In the genomic region with DNA sequence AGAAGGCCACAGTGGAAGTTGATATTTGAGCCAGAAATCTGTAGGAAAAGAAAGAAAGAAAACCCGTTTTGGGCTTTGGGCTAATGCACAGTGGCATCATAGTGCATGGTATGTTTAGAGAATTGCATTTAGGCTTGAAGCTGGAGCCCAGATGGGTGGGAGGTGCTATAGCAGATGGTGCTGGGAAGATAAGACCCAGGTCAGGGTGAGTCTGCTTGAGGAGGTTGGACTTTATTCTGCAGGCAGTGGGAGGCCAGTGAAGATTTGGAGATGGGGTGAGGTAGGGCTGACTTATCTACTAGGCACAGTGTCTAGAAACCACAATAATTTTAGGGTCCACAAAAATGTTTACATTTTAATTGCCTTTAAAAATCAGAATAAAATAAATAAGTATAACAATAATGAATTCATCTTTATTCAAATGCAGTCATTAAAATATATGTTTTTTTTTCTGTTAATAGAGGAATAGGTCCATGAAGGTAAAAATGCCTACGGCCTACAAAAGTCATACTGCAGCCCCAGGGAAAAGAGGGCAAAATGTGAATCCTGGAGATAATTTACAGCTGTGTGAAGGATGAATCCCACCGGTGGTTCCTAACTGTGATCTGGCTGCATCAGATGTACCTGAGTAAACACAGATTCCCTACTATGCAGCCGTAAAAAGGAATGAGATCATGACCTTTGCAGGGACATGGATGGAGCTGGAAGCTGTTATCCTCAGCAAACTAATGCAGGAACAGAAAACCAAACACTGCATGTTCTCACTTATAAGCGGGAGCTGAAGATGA, we compare ENCODE assay signal across 1 cellular context.
TF ChIP-seq lines count a peak whose summit lies in the region.

No MANE protein-coding gene starts in this region.

TF ChIP-seq in K562, 482 proteins besides CTCF, POLR2A, EP300 and RAD21 (continued from another document and continues in another):
- TF ChIP-seq ZNF75A (CRISPR knock-in tag; IDR thresholded peaks at IDR 0.05), result no peak
- TF ChIP-seq, protein P1, sequence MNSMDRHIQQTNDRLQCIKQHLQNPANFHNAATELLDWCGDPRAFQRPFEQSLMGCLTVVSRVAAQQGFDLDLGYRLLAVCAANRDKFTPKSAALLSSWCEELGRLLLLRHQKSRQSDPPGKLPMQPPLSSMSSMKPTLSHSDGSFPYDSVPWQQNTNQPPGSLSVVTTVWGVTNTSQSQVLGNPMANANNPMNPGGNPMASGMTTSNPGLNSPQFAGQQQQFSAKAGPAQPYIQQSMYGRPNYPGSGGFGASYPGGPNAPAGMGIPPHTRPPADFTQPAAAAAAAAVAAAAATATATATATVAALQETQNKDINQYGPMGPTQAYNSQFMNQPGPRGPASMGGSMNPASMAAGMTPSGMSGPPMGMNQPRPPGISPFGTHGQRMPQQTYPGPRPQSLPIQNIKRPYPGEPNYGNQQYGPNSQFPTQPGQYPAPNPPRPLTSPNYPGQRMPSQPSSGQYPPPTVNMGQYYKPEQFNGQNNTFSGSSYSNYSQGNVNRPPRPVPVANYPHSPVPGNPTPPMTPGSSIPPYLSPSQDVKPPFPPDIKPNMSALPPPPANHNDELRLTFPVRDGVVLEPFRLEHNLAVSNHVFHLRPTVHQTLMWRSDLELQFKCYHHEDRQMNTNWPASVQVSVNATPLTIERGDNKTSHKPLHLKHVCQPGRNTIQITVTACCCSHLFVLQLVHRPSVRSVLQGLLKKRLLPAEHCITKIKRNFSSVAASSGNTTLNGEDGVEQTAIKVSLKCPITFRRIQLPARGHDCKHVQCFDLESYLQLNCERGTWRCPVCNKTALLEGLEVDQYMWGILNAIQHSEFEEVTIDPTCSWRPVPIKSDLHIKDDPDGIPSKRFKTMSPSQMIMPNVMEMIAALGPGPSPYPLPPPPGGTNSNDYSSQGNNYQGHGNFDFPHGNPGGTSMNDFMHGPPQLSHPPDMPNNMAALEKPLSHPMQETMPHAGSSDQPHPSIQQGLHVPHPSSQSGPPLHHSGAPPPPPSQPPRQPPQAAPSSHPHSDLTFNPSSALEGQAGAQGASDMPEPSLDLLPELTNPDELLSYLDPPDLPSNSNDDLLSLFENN (IDR thresholded peaks at IDR 0.05; ENCODE audit: low read depth in 2 of 2, low read length in 2 of 2), result peak in 1 of 2 experiments; percentile 78; a peak in 2 of 4 replicates
- TF ChIP-seq, protein P2, sequence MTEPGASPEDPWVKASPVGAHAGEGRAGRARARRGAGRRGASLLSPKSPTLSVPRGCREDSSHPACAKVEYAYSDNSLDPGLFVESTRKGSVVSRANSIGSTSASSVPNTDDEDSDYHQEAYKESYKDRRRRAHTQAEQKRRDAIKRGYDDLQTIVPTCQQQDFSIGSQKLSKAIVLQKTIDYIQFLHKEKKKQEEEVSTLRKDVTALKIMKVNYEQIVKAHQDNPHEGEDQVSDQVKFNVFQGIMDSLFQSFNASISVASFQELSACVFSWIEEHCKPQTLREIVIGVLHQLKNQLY (CRISPR knock-in tag; conservative IDR thresholded peaks at IDR 0.05), result no peak
- peak; percentile 64 for TF ChIP-seq DACH1 (IDR thresholded peaks at IDR 0.05; ENCODE audit: partially characterized antibody)
- TF ChIP-seq, protein P3, sequence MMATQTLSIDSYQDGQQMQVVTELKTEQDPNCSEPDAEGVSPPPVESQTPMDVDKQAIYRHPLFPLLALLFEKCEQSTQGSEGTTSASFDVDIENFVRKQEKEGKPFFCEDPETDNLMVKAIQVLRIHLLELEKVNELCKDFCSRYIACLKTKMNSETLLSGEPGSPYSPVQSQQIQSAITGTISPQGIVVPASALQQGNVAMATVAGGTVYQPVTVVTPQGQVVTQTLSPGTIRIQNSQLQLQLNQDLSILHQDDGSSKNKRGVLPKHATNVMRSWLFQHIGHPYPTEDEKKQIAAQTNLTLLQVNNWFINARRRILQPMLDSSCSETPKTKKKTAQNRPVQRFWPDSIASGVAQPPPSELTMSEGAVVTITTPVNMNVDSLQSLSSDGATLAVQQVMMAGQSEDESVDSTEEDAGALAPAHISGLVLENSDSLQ (IDR thresholded peaks at IDR 0.05), result peak; percentile 23; the same call in 1 of the 2 replicates
- TF ChIP-seq STAT5B (CRISPR knock-in tag; IDR thresholded peaks at IDR 0.05), result no peak
- peak; percentile 45; the same call in 1 of the 2 replicates for TF ChIP-seq TOE1 (IDR thresholded peaks at IDR 0.05; ENCODE audit: borderline replicate concordance)
- TF ChIP-seq TOE1 (CRISPR knock-in tag; IDR thresholded peaks at IDR 0.05; ENCODE audit: borderline replicate concordance, low read depth), result no peak
- TF ChIP-seq PML (IDR thresholded peaks at IDR 0.05; ENCODE audit: low read length), result peak; percentile 96
- peak; percentile 73; the same call in 1 of the 2 replicates for TF ChIP-seq PHB2 (IDR thresholded peaks at IDR 0.05; ENCODE audit: low read depth)
- no peak for TF ChIP-seq CBX5 (IDR thresholded peaks at IDR 0.05; ENCODE audit: borderline replicate concordance, low read depth)
- TF ChIP-seq, protein P4, sequence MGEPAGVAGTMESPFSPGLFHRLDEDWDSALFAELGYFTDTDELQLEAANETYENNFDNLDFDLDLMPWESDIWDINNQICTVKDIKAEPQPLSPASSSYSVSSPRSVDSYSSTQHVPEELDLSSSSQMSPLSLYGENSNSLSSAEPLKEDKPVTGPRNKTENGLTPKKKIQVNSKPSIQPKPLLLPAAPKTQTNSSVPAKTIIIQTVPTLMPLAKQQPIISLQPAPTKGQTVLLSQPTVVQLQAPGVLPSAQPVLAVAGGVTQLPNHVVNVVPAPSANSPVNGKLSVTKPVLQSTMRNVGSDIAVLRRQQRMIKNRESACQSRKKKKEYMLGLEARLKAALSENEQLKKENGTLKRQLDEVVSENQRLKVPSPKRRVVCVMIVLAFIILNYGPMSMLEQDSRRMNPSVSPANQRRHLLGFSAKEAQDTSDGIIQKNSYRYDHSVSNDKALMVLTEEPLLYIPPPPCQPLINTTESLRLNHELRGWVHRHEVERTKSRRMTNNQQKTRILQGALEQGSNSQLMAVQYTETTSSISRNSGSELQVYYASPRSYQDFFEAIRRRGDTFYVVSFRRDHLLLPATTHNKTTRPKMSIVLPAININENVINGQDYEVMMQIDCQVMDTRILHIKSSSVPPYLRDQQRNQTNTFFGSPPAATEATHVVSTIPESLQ (CRISPR knock-in tag; IDR thresholded peaks at IDR 0.05), result no peak
- no peak for TF ChIP-seq U2AF1 (optimal IDR thresholded peaks at IDR 0.05; ENCODE audit: low read depth, low read length)
- TF ChIP-seq FOXP1 (CRISPR knock-in tag; IDR thresholded peaks at IDR 0.05), result no peak
- TF ChIP-seq ZZZ3 (IDR thresholded peaks at IDR 0.05), result no peak
- no peak for TF ChIP-seq SNRNP70 (optimal IDR thresholded peaks at IDR 0.05; ENCODE audit: low read depth, low read length)
- TF ChIP-seq, protein P5, sequence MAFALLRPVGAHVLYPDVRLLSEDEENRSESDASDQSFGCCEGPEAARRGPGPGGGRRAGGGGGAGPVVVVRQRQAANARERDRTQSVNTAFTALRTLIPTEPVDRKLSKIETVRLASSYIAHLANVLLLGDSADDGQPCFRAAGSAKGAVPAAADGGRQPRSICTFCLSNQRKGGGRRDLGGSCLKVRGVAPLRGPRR (CRISPR knock-in tag; IDR thresholded peaks at IDR 0.05), result no peak
- TF ChIP-seq, protein P6, sequence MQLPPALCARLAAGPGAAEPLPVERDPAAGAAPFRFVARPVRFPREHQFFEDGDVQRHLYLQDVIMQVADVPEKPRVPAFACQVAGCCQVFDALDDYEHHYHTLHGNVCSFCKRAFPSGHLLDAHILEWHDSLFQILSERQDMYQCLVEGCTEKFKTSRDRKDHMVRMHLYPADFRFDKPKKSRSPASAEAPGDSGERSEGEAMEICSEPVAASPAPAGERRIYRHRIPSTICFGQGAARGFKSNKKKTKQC (CRISPR knock-in tag; IDR thresholded peaks at IDR 0.05), result no peak
- no peak for TF ChIP-seq CCAR2 (IDR thresholded peaks at IDR 0.05; ENCODE audit: low read depth, low read length)
- TF ChIP-seq HNRNPL (IDR thresholded peaks at IDR 0.05; ENCODE audit: low read depth, low read length), result no peak
- TF ChIP-seq PHTF2 (CRISPR knock-in tag; IDR thresholded peaks at IDR 0.05), result no peak
- no peak for TF ChIP-seq ZNF224 (CRISPR knock-in tag; IDR thresholded peaks at IDR 0.05)
- no peak for TF ChIP-seq ZNF232 (CRISPR knock-in tag; IDR thresholded peaks at IDR 0.05)
- no peak for TF ChIP-seq RBM15 (IDR thresholded peaks at IDR 0.05; ENCODE audit: insufficient read depth, low read length)
- TF ChIP-seq ETV1 (tag; conservative IDR thresholded peaks at IDR 0.05; ENCODE audit: low read depth), result no peak
- peak; percentile 71 for TF ChIP-seq NFE2 (IDR thresholded peaks at IDR 0.05; ENCODE audit: low read depth)
- no peak for TF ChIP-seq KDM4B (IDR thresholded peaks at IDR 0.05; ENCODE audit: borderline replicate concordance in 2 of 2, low read depth in 1 of 2)
- no peak for TF ChIP-seq ZC3H11A (IDR thresholded peaks at IDR 0.05; ENCODE audit: low read depth, low read length)
- no peak for TF ChIP-seq ZNF57 (CRISPR knock-in tag; IDR thresholded peaks at IDR 0.05)
- TF ChIP-seq, protein P7, sequence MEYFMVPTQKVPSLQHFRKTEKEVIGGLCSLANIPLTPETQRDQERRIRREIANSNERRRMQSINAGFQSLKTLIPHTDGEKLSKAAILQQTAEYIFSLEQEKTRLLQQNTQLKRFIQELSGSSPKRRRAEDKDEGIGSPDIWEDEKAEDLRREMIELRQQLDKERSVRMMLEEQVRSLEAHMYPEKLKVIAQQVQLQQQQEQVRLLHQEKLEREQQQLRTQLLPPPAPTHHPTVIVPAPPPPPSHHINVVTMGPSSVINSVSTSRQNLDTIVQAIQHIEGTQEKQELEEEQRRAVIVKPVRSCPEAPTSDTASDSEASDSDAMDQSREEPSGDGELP (CRISPR knock-in tag; IDR thresholded peaks at IDR 0.05; ENCODE audit: borderline replicate concordance), result peak; percentile 77
- no peak for TF ChIP-seq TCF7 (IDR thresholded peaks at IDR 0.05; ENCODE audit: borderline replicate concordance)
- no peak for TF ChIP-seq TRIM28 (IDR thresholded peaks at IDR 0.05)
- TF ChIP-seq SMAD3 (CRISPR knock-in tag; conservative IDR thresholded peaks at IDR 0.05), result no peak
- TF ChIP-seq BACH1 (tag; IDR thresholded peaks at IDR 0.05), result no peak
- TF ChIP-seq, protein P8, sequence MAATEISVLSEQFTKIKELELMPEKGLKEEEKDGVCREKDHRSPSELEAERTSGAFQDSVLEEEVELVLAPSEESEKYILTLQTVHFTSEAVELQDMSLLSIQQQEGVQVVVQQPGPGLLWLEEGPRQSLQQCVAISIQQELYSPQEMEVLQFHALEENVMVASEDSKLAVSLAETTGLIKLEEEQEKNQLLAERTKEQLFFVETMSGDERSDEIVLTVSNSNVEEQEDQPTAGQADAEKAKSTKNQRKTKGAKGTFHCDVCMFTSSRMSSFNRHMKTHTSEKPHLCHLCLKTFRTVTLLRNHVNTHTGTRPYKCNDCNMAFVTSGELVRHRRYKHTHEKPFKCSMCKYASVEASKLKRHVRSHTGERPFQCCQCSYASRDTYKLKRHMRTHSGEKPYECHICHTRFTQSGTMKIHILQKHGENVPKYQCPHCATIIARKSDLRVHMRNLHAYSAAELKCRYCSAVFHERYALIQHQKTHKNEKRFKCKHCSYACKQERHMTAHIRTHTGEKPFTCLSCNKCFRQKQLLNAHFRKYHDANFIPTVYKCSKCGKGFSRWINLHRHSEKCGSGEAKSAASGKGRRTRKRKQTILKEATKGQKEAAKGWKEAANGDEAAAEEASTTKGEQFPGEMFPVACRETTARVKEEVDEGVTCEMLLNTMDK (IDR thresholded peaks at IDR 0.05; ENCODE audit: borderline replicate concordance, insufficient read depth, low read depth, low read length, poor library complexity, severe bottlenecking), result no peak
- TF ChIP-seq, protein P9, sequence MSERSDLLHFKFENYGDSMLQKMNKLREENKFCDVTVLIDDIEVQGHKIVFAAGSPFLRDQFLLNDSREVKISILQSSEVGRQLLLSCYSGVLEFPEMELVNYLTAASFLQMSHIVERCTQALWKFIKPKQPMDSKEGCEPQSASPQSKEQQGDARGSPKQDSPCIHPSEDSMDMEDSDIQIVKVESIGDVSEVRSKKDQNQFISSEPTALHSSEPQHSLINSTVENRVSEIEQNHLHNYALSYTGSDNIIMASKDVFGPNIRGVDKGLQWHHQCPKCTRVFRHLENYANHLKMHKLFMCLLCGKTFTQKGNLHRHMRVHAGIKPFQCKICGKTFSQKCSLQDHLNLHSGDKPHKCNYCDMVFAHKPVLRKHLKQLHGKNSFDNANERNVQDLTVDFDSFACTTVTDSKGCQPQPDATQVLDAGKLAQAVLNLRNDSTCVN (CRISPR knock-in tag; IDR thresholded peaks at IDR 0.05), result no peak
- no peak for TF ChIP-seq SMAD1 (IDR thresholded peaks at IDR 0.05; ENCODE audit: low read depth, low read length, partially characterized antibody)
- TF ChIP-seq ZNF121 (CRISPR knock-in tag; conservative IDR thresholded peaks at IDR 0.05), result no peak
- no peak for TF ChIP-seq NFATC3 (IDR thresholded peaks at IDR 0.05)
- peak; percentile 64 for TF ChIP-seq MEIS2 (IDR thresholded peaks at IDR 0.05; ENCODE audit: partially characterized antibody)
- no peak for TF ChIP-seq RB1 (IDR thresholded peaks at IDR 0.05; ENCODE audit: low read depth)
- no peak for TF ChIP-seq SRSF7 (optimal IDR thresholded peaks at IDR 0.05; ENCODE audit: low read depth, low read length)
- TF ChIP-seq SPI1 (IDR thresholded peaks at IDR 0.05; ENCODE audit: borderline replicate concordance, low read depth, low read length), result no peak
- TF ChIP-seq, protein P10, sequence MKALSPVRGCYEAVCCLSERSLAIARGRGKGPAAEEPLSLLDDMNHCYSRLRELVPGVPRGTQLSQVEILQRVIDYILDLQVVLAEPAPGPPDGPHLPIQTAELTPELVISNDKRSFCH (CRISPR knock-in tag; IDR thresholded peaks at IDR 0.05), result no peak
- TF ChIP-seq, protein P10 (tag; IDR thresholded peaks at IDR 0.05), result peak; percentile 87
- no peak for TF ChIP-seq ZNF41 (CRISPR knock-in tag; conservative IDR thresholded peaks at IDR 0.05)
- TF ChIP-seq, protein P11, sequence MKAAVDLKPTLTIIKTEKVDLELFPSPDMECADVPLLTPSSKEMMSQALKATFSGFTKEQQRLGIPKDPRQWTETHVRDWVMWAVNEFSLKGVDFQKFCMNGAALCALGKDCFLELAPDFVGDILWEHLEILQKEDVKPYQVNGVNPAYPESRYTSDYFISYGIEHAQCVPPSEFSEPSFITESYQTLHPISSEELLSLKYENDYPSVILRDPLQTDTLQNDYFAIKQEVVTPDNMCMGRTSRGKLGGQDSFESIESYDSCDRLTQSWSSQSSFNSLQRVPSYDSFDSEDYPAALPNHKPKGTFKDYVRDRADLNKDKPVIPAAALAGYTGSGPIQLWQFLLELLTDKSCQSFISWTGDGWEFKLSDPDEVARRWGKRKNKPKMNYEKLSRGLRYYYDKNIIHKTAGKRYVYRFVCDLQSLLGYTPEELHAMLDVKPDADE (conservative IDR thresholded peaks at IDR 0.05; ENCODE audit: control insufficient read depth, low read depth, low read length), result peak; percentile 56; the same call in 1 of the 2 replicates
- no peak for TF ChIP-seq ZBTB1 (CRISPR knock-in tag; IDR thresholded peaks at IDR 0.05; ENCODE audit: borderline replicate concordance, low read depth)
- TF ChIP-seq, protein P12, sequence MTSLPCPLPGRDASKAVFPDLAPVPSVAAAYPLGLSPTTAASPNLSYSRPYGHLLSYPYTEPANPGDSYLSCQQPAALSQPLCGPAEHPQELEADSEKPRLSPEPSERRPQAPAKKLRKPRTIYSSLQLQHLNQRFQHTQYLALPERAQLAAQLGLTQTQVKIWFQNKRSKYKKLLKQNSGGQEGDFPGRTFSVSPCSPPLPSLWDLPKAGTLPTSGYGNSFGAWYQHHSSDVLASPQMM (CRISPR knock-in tag; IDR thresholded peaks at IDR 0.05), result no peak
- no peak for TF ChIP-seq ZNF780A (CRISPR knock-in tag; IDR thresholded peaks at IDR 0.05)
- TF ChIP-seq PHF21A (IDR thresholded peaks at IDR 0.05; ENCODE audit: borderline replicate concordance, low read depth), result no peak
